36 cellular contexts compared by ENCODE assay signal in the genomic region with DNA sequence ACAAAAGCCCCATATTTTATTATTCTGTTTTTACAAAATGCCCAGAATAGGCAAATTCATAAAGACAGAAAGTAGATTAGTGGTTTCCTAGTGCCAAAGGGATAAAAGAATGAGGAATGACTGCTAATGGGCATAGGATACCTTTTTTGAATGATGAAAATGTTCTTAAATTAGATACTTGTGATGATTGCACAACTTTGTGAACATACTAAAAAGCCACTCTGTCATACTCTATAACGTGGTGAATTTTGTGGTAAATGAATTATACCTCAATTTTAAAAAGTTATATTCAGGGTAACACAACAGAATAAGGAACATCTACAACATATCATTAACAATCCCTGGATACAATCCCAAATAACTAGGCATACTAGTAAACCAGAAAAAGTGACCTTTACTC.
"Had no signal": no experiment of that assay in that cellular context is flagged by ENCODE, and none has a peak within 500 bp of the region (broad histone marks: within the 10 kb centered on the region; RNA-seq: fewer than 3 reads in every experiment).

No MANE protein-coding gene starts in this region.

- H3K4me3 ChIP-seq: MG63 had no signal

- H3K36me3 ChIP-seq: MG63 had no signal

- H3K27me3 ChIP-seq: MG63 had no signal

- DNase-seq: Karpas-422, Kasumi-1, MG63, MM.1S, NCI-H1048, NCI-H1092, NCI-H1092 treated with DMSO at 0.1 percent for 48 hours, NCI-H1105, NCI-H1105 treated with DMSO at 0.1 percent for 48 hours, NCI-H1417, NCI-H1417 treated with DMSO at 0.1 percent for 48 hours, NCI-H1436, NCI-H1436 treated with DMSO at 0.1 percent for 48 hours, NCI-H146, NCI-H1694, NCI-H1694 treated with DMSO at 0.1 percent for 48 hours, NCI-H187, NCI-H187 treated with DMSO at 0.1 percent for 48 hours, NCI-H1930, NCI-H2029, NCI-H2029 treated with DMSO at 0.1 percent for 48 hours, NCI-H2081, NCI-H2081 treated with DMSO at 0.1 percent for 48 hours, NCI-H2107, NCI-H2171, NCI-H2171 treated with DMSO at 0.1 percent for 48 hours, NCI-H2227 treated with DMSO at 0.1 percent for 48 hours, NCI-H226, NCI-H345, NCI-H446, NCI-H446 treated with DMSO at 0.1 percent for 48 hours, NCI-H510A, NCI-H510A treated with DMSO at 0.1 percent for 48 hours, NCI-H524, NCI-H524 treated with DMSO at 0.1 percent for 48 hours, NCI-H526 had no signal
